ENCODE assay signal across 8 cellular contexts in the genomic region with DNA sequence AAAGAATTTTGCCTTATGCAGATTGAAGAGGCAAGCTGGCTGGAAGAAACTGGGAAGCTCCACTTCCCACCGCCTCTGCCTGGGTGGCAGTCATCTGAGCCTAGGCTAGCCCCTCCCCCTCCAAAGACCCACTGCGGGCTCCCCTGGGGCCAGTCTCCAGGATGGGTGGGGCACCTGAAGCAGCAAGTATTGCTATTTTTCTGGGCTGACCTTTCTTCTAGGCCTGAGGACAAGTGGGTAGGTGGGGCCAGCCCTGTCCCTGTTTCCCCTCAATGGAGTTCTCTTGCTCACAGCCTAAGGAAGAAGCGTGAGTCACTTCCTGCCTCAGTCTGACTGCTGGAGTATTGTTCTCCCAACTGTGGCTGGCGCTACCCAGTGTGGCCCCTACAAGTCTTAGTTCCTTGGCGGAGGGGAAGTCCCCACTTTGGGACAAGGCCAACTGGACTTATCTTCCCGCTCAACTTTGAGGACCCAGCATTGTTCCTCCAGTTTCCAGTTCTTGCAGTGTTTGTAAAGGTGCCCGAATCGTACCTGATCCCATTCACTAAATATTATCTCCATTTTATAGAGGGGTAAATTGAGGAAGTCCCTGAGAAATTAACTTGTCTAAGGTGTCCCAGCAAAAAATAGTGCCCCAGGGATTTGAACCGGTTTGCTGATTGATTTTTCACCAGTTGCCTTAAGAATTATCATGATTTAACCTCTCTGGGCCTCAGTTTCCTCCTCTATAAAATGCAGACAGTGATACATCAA. TPM values are rescaled to one million over a fixed set of nuclear protein-coding genes. Genes with fewer than 3 reads are reported as not detected.
A peak's percentile ranks its signal among the peaks of the same experiment; 100 is the strongest.
DNase-seq lines count a peak whose midpoint lies in the region; ATAC-seq and TF ChIP-seq lines count a peak whose summit lies in the region.

No MANE protein-coding gene starts in this region.

- peak overlapping the region; percentile 75; the same call in 1 of the 2 replicates for H3K4me3 ChIP-seq in GM23248

- H3F3A ChIP-seq in GM23248 (ENCODE audit: insufficient read depth): peaks cover 24% of the 10 kb centered on the region

- peaks cover 46% of the 10 kb centered on the region for H3K36me3 Mint-ChIP-seq in activated T-helper 1 cell treated with anti-CD3 and anti-CD28 coated beads, Interleukin-12 subunit alpha, Interleukin-12 subunit beta, Interleukin-2, Interleukin-4 antibody, amounts not matched to agents 30 ng/mL and 10 ng/mL and 1 ng/mL, durations not matched to agents 14 hours and 24 hours and 36 hours (ENCODE audit: low read depth)
- no peaks in the 10 kb centered on the region for H3K36me3 Mint-ChIP-seq in osteocyte (ENCODE audit: unreplicated experiment)

- no peaks in the 10 kb centered on the region for H3K9me3 ChIP-seq in GM23248 (ENCODE audit: low read depth)

- H3K9me2 ChIP-seq in GM23248 (ENCODE audit: insufficient read depth): no peaks in the 10 kb centered on the region

- DNase-seq in GM23248: peak; percentile 85
- DNase-seq in NCI-H510A treated with DMSO at 0.1 percent for 48 hours (lab: John Stamatoyannopoulos, UW): peak; percentile 90
- DNase-seq in activated T-helper 1 cell treated with anti-CD3 and anti-CD28 coated beads, Interleukin-12 subunit alpha, Interleukin-12 subunit beta, Interleukin-2, Interleukin-4 antibody, amounts not matched to agents 30 ng/mL and 10 ng/mL and 1 ng/mL, durations not matched to agents 14 hours and 24 hours and 36 hours (ENCODE audit: low spot score): peak; percentile 61
- peak; percentile 90 for DNase-seq in foreskin melanocyte
- DNase-seq in osteocyte (ENCODE audit: extremely low spot score, unreplicated experiment): peak; percentile 95
- DNase-seq in GM10266 (ENCODE audit: extremely low spot score): no peak

- no peaks in the 10 kb centered on the region for H3K27me3 ChIP-seq in GM23248 (replicated peaks; ENCODE audit: insufficient read depth)

- H2AFZ ChIP-seq in GM23248: 0 out of 2 replicates have a peak overlapping the region, but pooled peaks have one; percentile 41

- in situ Hi-C loops in GM23248 (cut with MboI): no loop called here

- TF ChIP-seq CTCF in osteocyte (IDR thresholded peaks at IDR 0.05) (no peak), GM10266 (IDR thresholded peaks at IDR 0.05; ENCODE audit: control insufficient read depth, insufficient read depth, low read depth, missing control alignments) (no peak)

- H3K4me1 ChIP-seq in GM23248 (ENCODE audit: insufficient read depth): peaks cover 40% of the 10 kb centered on the region

- H3K9ac ChIP-seq in GM23248: peak overlapping the region; percentile 91

- no peaks in the 10 kb centered on the region for H4K20me1 ChIP-seq in GM23248 (ENCODE audit: insufficient read depth)

- peak overlapping the region; percentile 94 for H3K4me3 Mint-ChIP-seq in activated T-helper 1 cell treated with anti-CD3 and anti-CD28 coated beads, Interleukin-12 subunit alpha, Interleukin-12 subunit beta, Interleukin-2, Interleukin-4 antibody, amounts not matched to agents 30 ng/mL and 10 ng/mL and 1 ng/mL, durations not matched to agents 14 hours and 24 hours and 36 hours
- H3K4me3 Mint-ChIP-seq in osteocyte (ENCODE audit: unreplicated experiment): peak overlapping the region; percentile 82

- H3K4me1 Mint-ChIP-seq in activated T-helper 1 cell treated with anti-CD3 and anti-CD28 coated beads, Interleukin-12 subunit alpha, Interleukin-12 subunit beta, Interleukin-2, Interleukin-4 antibody, amounts not matched to agents 30 ng/mL and 10 ng/mL and 1 ng/mL, durations not matched to agents 14 hours and 24 hours and 36 hours (ENCODE audit: low read depth): peaks cover 62% of the 10 kb centered on the region
- peaks cover 66% of the 10 kb centered on the region for H3K4me1 Mint-ChIP-seq in osteocyte (ENCODE audit: unreplicated experiment)

- WGBS in GM23248 (ENCODE audit: low coverage in 1 of 2, low lambda C conversion rate in 2 of 2, missing lambda C conversion rate in 2 of 2), 2 experiments: 48 to 50% methylated on average over 9 of the region's 9 CpGs

- H3K9me3 Mint-ChIP-seq in activated T-helper 1 cell treated with anti-CD3 and anti-CD28 coated beads, Interleukin-12 subunit alpha, Interleukin-12 subunit beta, Interleukin-2, Interleukin-4 antibody, amounts not matched to agents 30 ng/mL and 10 ng/mL and 1 ng/mL, durations not matched to agents 14 hours and 24 hours and 36 hours: no peaks in the 10 kb centered on the region
- H3K9me3 Mint-ChIP-seq in osteocyte (ENCODE audit: unreplicated experiment): no peaks in the 10 kb centered on the region

- ATAC-seq in GM19328 (IDR thresholded peaks at IDR 0.05; ENCODE audit: unreplicated experiment) (no peak), HG03139 (IDR thresholded peaks at IDR 0.05; ENCODE audit: unreplicated experiment) (no peak)

- H3K27me3 Mint-ChIP-seq in activated T-helper 1 cell treated with anti-CD3 and anti-CD28 coated beads, Interleukin-12 subunit alpha, Interleukin-12 subunit beta, Interleukin-2, Interleukin-4 antibody, amounts not matched to agents 30 ng/mL and 10 ng/mL and 1 ng/mL, durations not matched to agents 14 hours and 24 hours and 36 hours (ENCODE audit: insufficient read depth): no peaks in the 10 kb centered on the region
- no peaks in the 10 kb centered on the region for H3K27me3 Mint-ChIP-seq in osteocyte (ENCODE audit: unreplicated experiment)

- H3K27ac Mint-ChIP-seq in activated T-helper 1 cell treated with anti-CD3 and anti-CD28 coated beads, Interleukin-12 subunit alpha, Interleukin-12 subunit beta, Interleukin-2, Interleukin-4 antibody, amounts not matched to agents 30 ng/mL and 10 ng/mL and 1 ng/mL, durations not matched to agents 14 hours and 24 hours and 36 hours: peak overlapping the region; percentile 95
- peak overlapping the region; percentile 96 for H3K27ac Mint-ChIP-seq in osteocyte (ENCODE audit: unreplicated experiment)

- peak overlapping the region; percentile 86 for H3K4me2 ChIP-seq in GM23248 (ENCODE audit: unreplicated experiment)

- no peaks in the 10 kb centered on the region for H3K36me3 ChIP-seq in GM23248 (ENCODE audit: low read depth)

- H3K27ac ChIP-seq in GM23248: peak overlapping the region; percentile 90

- intact Hi-C loops in activated T-helper 1 cell treated with anti-CD3 and anti-CD28 coated beads, Interleukin-12 subunit alpha, Interleukin-12 subunit beta, Interleukin-2, Interleukin-4 antibody, amounts not matched to agents 30 ng/mL and 10 ng/mL and 1 ng/mL, durations not matched to agents 14 hours and 24 hours and 36 hours (cut with micrococcal nuclease): loop anchor here (1.0 to 2.0 kb wide), 6 partner anchors 13 to 152 kb away; a partner anchor contains a TSS

- H3K79me2 ChIP-seq in GM23248 (ENCODE audit: insufficient read depth): peaks cover 44% of the 10 kb centered on the region

RNA-seq across cellular contexts. Expression of a gene that starts 1.4 kb away (rescaled TPM):
- total RNA-seq in GM23248 (2014; rRNA removed; shearing (Covaris generic)): 48.1 and 50.8 TPM in 2 replicates
- polyA plus RNA-seq in GM23248 (2016; fragmentation: Nextera tagmentation; extraction: Ambion mirVana): 13.0 and 13.9 TPM in 2 replicates
- total RNA-seq in activated T-helper 1 cell treated with anti-CD3 and anti-CD28 coated beads, Interleukin-12 subunit alpha, Interleukin-12 subunit beta, Interleukin-2, Interleukin-4 antibody, amounts not matched to agents 30 ng/mL and 10 ng/mL and 1 ng/mL, durations not matched to agents 14 hours and 24 hours and 36 hours: 530 and 545 TPM in 2 replicates
- 96.2 and 98.3 TPM in 2 replicates for total RNA-seq in osteocyte

RNA-seq across cellular contexts. Expression of a gene that starts 14.5 kb away (rescaled TPM):
- 3.5 and 7.5 TPM in 2 replicates for total RNA-seq in GM23248 (2014; rRNA removed; shearing (Covaris generic))
- polyA plus RNA-seq in GM23248 (2016; fragmentation: Nextera tagmentation; extraction: Ambion mirVana): 3.5 and 3.6 TPM in 2 replicates
- 45.4 and 57.1 TPM in 2 replicates for total RNA-seq in activated T-helper 1 cell treated with anti-CD3 and anti-CD28 coated beads, Interleukin-12 subunit alpha, Interleukin-12 subunit beta, Interleukin-2, Interleukin-4 antibody, amounts not matched to agents 30 ng/mL and 10 ng/mL and 1 ng/mL, durations not matched to agents 14 hours and 24 hours and 36 hours
- total RNA-seq in osteocyte: 2.2 and 2.5 TPM in 2 replicates

RNA-seq across cellular contexts. Expression of a gene that starts 33.3 kb away (rescaled TPM):
- 5.9 and 7.7 TPM in 2 replicates for total RNA-seq in GM23248 (2014; rRNA removed; shearing (Covaris generic))
- 4.3 and 5.1 TPM in 2 replicates for polyA plus RNA-seq in GM23248 (2016; fragmentation: Nextera tagmentation; extraction: Ambion mirVana)
- total RNA-seq in activated T-helper 1 cell treated with anti-CD3 and anti-CD28 coated beads, Interleukin-12 subunit alpha, Interleukin-12 subunit beta, Interleukin-2, Interleukin-4 antibody, amounts not matched to agents 30 ng/mL and 10 ng/mL and 1 ng/mL, durations not matched to agents 14 hours and 24 hours and 36 hours: 228 and 239 TPM in 2 replicates
- total RNA-seq in osteocyte: 65.2 and 70.0 TPM in 2 replicates
